In genomic region chr3:71702131-71703024, GRCh38 we compare ENCODE assay signal across 9 cellular contexts.
DNase-seq lines count a peak whose midpoint lies in the region; ATAC-seq and TF ChIP-seq lines count a peak whose summit lies in the region.
"Had no signal": no experiment of that assay in that cellular context is flagged by ENCODE, and none has a peak within 500 bp of the region (broad histone marks: within the 10 kb centered on the region; RNA-seq: fewer than 3 reads in every experiment).

No MANE protein-coding gene starts in this region.

- no peaks in the 10 kb centered on the region for H3K27me3 ChIP-seq in neutrophil

- ATAC-seq in GM18511 (IDR thresholded peaks at IDR 0.05; ENCODE audit: unreplicated experiment) (peak; percentile 55), GM19328 (IDR thresholded peaks at IDR 0.05; ENCODE audit: unreplicated experiment) (no peak), GM19467 (IDR thresholded peaks at IDR 0.05; ENCODE audit: unreplicated experiment) (no peak)

- H3K27ac ChIP-seq in SK-N-MC: 0 out of 2 replicates have a peak overlapping the region, but pooled peaks have one; percentile 46
- H3K27ac ChIP-seq in neutrophil: peak overlapping the region; percentile 83

- DNase-seq in SK-N-MC (ENCODE audit: low read depth, low spot score) (no peak), choroid plexus epithelial cell (ENCODE audit: low read depth) (peak; percentile 54), DMS 273 treated with DMSO at 0.1 percent for 48 hours (lab: John Stamatoyannopoulos, UW) (no peak)
- DNase-seq: erythroblast, IMR-90 had no signal

- H3K4me3 ChIP-seq in SK-N-MC: 0 out of 2 replicates have a peak overlapping the region, but pooled peaks have one; percentile 33
- H3K4me3 ChIP-seq in choroid plexus epithelial cell (ENCODE audit: low read depth, low read length): no peak overlapping the region
- peak overlapping the region; percentile 1 to 42 for H3K4me3 ChIP-seq in neutrophil (ENCODE audit: low read depth in 1 of 2, low read length in 1 of 2)

- H3K36me3 ChIP-seq in SK-N-MC (ENCODE audit: insufficient read depth, low read length) (no peaks in the 10 kb centered on the region), neutrophil (peaks cover 59% of the 10 kb centered on the region)

- peaks cover 67 to 68% of the 10 kb centered on the region in 2 experiments for H3K4me1 ChIP-seq in neutrophil (ENCODE audit: control insufficient read depth in 1 of 2, insufficient read depth in 1 of 2, low read depth in 1 of 2, low read length in 1 of 2)

- H3K9me3 ChIP-seq in SK-N-MC (ENCODE audit: low read depth, low read length) (no peaks in the 10 kb centered on the region), neutrophil (no peaks in the 10 kb centered on the region)

- no peak overlapping the region for H3K9ac ChIP-seq in SK-N-MC (ENCODE audit: insufficient read length)

- TF ChIP-seq CTCF in choroid plexus epithelial cell (conservative IDR thresholded peaks at IDR 0.05; ENCODE audit: low read depth, low read length) (no peak), neutrophil (IDR thresholded peaks at IDR 0.05) (no peak)
